19 cellular contexts compared by ENCODE assay signal in the genomic region with DNA sequence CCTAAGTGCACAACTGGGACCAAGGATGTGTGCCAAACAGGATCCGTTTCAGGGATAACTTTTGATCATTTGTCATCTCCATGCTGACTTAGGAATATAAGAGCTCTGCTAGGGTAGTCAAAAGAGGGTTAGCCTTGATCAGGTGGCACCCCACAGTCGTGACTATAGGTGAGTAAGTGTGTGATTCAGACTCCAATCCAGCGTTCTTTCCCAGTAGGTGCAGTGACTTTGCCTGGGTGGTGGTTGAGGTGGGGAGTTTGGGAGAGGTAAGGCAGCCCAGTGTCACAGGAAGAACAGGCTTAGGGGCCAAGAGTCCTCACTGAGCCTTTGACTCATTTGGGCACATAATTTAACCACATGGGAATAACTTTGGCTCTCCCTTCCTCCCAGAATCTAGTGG. TPM values are rescaled to one million over a fixed set of nuclear protein-coding genes. Genes with fewer than 3 reads are reported as not detected.
DNase-seq lines count a peak whose midpoint lies in the region; ATAC-seq and TF ChIP-seq lines count a peak whose summit lies in the region.
"Had no signal": no experiment of that assay in that cellular context is flagged by ENCODE, and none has a peak within 500 bp of the region (broad histone marks: within the 10 kb centered on the region; RNA-seq: fewer than 3 reads in every experiment).

No MANE protein-coding gene starts in this region.

- intact Hi-C loops in testis (cut with DNase I; ENCODE audit: low total_unique reads): no loop called here
- intact Hi-C loops in posterior vena cava (cut with DNase I): no loop called here

- H3K79me1 ChIP-seq in neuronal stem cell (ENCODE audit: low read depth, low read length): no peaks in the 10 kb centered on the region

- no peak overlapping the region for H4K91ac ChIP-seq in neuronal stem cell (ENCODE audit: low read depth, low read length, poor library complexity)

- H3K4me3 ChIP-seq in neuronal stem cell (ENCODE audit: low read length in 2 of 2): no peak overlapping the region
- no peak overlapping the region for H3K4me3 ChIP-seq in testis
- no peak overlapping the region for H3K4me3 ChIP-seq in gastroesophageal sphincter

- TF ChIP-seq CTCF in testis (IDR thresholded peaks at IDR 0.05) (no peak), gastroesophageal sphincter (IDR thresholded peaks at IDR 0.05) (no peak)

- peak; percentile 32 for DNase-seq in AG08395 (ENCODE audit: low spot score)
- peak; percentile 1 for DNase-seq in LoVo (ENCODE audit: low spot score)
- peak; percentile 69 for DNase-seq in epithelial cell of prostate (ENCODE audit: low read depth, low spot score)
- no peak for DNase-seq in neuronal stem cell (ENCODE audit: low spot score)
- no peak for DNase-seq in testis
- DNase-seq in hippocampal formation (lab: John Stamatoyannopoulos, UW): no peak
- DNase-seq in posterior vena cava (ENCODE audit: low spot score): no peak
- DNase-seq: CD4-positive, alpha-beta T cell; MM.1S; NCI-H1092; NCI-H2081; NCI-H748 treated with DMSO at 0.1 percent for 48 hours; NK-92 treated with Interleukin-12 subunit alpha and Interleukin-12 subunit beta, amount 100 ng/mL, for 24 hours; SIG-M5 had no signal

- TF ChIP-seq EP300 in gastroesophageal sphincter (IDR thresholded peaks at IDR 0.05): no peak

- H3K4me2 ChIP-seq in neuronal stem cell (ENCODE audit: insufficient read depth, low read length, poor library complexity, severe bottlenecking): no peak overlapping the region

- no peak overlapping the region for H3K4ac ChIP-seq in neuronal stem cell (ENCODE audit: low read length)

- WGBS in neuronal stem cell (ENCODE audit: extremely low coverage in 2 of 2, insufficient read length in 2 of 2, insufficient replicate concordance in 1 of 2), 2 donors: no CpG with 5 or more reads among the region's 3 CpGs
- 59 to 66% methylated on average over 3 of the region's 3 CpGs for WGBS in testis, 2 donors
- 43 to 100% methylated on average over 1 to 2 of the region's 3 CpGs for WGBS in gastroesophageal sphincter (ENCODE audit: low coverage in 1 of 2), 2 donors

- no peak for ATAC-seq in gastroesophageal sphincter

- no peak overlapping the region for H3K14ac ChIP-seq in neuronal stem cell (ENCODE audit: low read length)

- no peak overlapping the region for H2BK5ac ChIP-seq in neuronal stem cell (ENCODE audit: low read length)

- no peak overlapping the region for H4K8ac ChIP-seq in neuronal stem cell (ENCODE audit: low read depth, low read length)

- H3K36me3 ChIP-seq in neuronal stem cell (replicated peaks in 1 of 2; ENCODE audit: control insufficient read depth in 2 of 2, insufficient read depth in 2 of 2, low read length in 2 of 2) (no peaks in the 10 kb centered on the region), testis (ENCODE audit: low read depth, missing control alignments) (no peaks in the 10 kb centered on the region), gastroesophageal sphincter (no peaks in the 10 kb centered on the region)

- no peak overlapping the region for H2BK15ac ChIP-seq in neuronal stem cell (ENCODE audit: low read length)

- peak overlapping the region; percentile 17 for H2AK5ac ChIP-seq in neuronal stem cell (ENCODE audit: low read depth, low read length)

- no peak overlapping the region for H2AFZ ChIP-seq in neuronal stem cell (ENCODE audit: low read length)

- H3K9me3 ChIP-seq in neuronal stem cell (replicated peaks in 1 of 2; ENCODE audit: control insufficient read depth in 2 of 2, insufficient read depth in 1 of 2, low read depth in 1 of 2, low read length in 2 of 2) (no peaks in the 10 kb centered on the region), testis (no peaks in the 10 kb centered on the region), gastroesophageal sphincter (no peaks in the 10 kb centered on the region)

- TF ChIP-seq POLR2A in testis (IDR thresholded peaks at IDR 0.05) (no peak), gastroesophageal sphincter (IDR thresholded peaks at IDR 0.05) (no peak)

- peak overlapping the region; percentile 36 for H3K18ac ChIP-seq in neuronal stem cell (ENCODE audit: low read length)

- H3K27me3 ChIP-seq in neuronal stem cell (ENCODE audit: control insufficient read depth in 3 of 3, insufficient read depth in 3 of 3, low read depth in 1 of 3, low read length in 3 of 3) (no peaks in the 10 kb centered on the region), testis (no peaks in the 10 kb centered on the region), gastroesophageal sphincter (no peaks in the 10 kb centered on the region)

- no peak overlapping the region for H2BK120ac ChIP-seq in neuronal stem cell (ENCODE audit: low read depth, low read length)

- H3K9ac ChIP-seq in neuronal stem cell (ENCODE audit: low read depth, low read length, poor library complexity): no peak overlapping the region

- H3K23ac ChIP-seq in neuronal stem cell (ENCODE audit: low read depth, low read length, poor library complexity): no peak overlapping the region

- no peak overlapping the region for H2BK12ac ChIP-seq in neuronal stem cell (ENCODE audit: low read length)

- H3K27ac ChIP-seq in epithelial cell of prostate (peak overlapping the region; percentile 75), neuronal stem cell (replicated peaks; ENCODE audit: low read length) (no peak overlapping the region), testis (no peak overlapping the region), gastroesophageal sphincter (no peak overlapping the region)

- H3K4me1 ChIP-seq in neuronal stem cell (ENCODE audit: control insufficient read depth in 2 of 2, insufficient read depth in 1 of 2, low read depth in 1 of 2, low read length in 2 of 2) (peaks cover 12 to 22% of the 10 kb centered on the region in 2 donors), testis (no peaks in the 10 kb centered on the region), gastroesophageal sphincter (no peaks in the 10 kb centered on the region)

RNA-seq across cellular contexts. Expression of gene CHDH, which starts 51.0 kb away (rescaled TPM):
- polyA plus RNA-seq in neuronal stem cell (2013, experiment 1 of 2): 2.0 TPM
- polyA plus RNA-seq in neuronal stem cell (2013, experiment 2 of 2): 2.0 TPM
- total RNA-seq in testis (10 to 100 TPM; 28.1 to 41.4 TPM), posterior vena cava (1 to 10 TPM; 2.0 to 3.7 TPM), gastroesophageal sphincter (10 to 100 TPM in 1 of 4 donors, 1 to 10 TPM in 2, under 1 TPM in 1; 0.78 to 13.1 (median 4.0) TPM)
- polyA plus RNA-seq in testis (ENCODE audit: insufficient read depth, low read depth, low replicate concordance): 13.5 TPM
- total RNA-seq: HFFc6, HT1080, RPMI7951 had no signal

RNA-seq across cellular contexts. Expression of gene IL17RB, which starts 51.2 kb away (rescaled TPM):
- polyA plus RNA-seq in neuronal stem cell (2013, experiment 1 of 2): 2.6 TPM
- 2.3 TPM for polyA plus RNA-seq in neuronal stem cell (2013, experiment 2 of 2)
- 10 to 100 TPM in 1 of 2 donors, 1 to 10 TPM in 1; 9.5 to 17.5 TPM for total RNA-seq in testis
- 5.8 TPM for polyA plus RNA-seq in testis (ENCODE audit: insufficient read depth, low read depth, low replicate concordance)
- total RNA-seq in posterior vena cava: under 1 TPM; 0.33 to 0.46 TPM
- 1 to 10 TPM in 1 of 4 donors, under 1 TPM in 3; 0.19 to 1.1 (median 0.45) TPM for total RNA-seq in gastroesophageal sphincter
- total RNA-seq: HFFc6, HT1080, RPMI7951 had no signal
- polyA plus RNA-seq: IMR-90 had no signal

Comparison
In these comparisons a context has a peak if more than half of its experiments do, and no peak if none do; other contexts are left out.
1. DNase-seq: peak in AG08395 (single experiment), LoVo (single experiment) and epithelial cell of prostate (single experiment); none in neuronal stem cell (single experiment), testis (single experiment), hippocampal formation (0 of 2) and posterior vena cava (single experiment).
2. RNA of gene IL17RB, which starts 51.2 kb away (total RNA-seq): 9.5 to 17.5 TPM in testis; 0.19 to 1.1 TPM in gastroesophageal sphincter and 0.33 to 0.46 TPM in posterior vena cava; every median in the first group is over 4 times any median in the second.